ENCODE assay signal across 2 cellular contexts in the genomic region with DNA sequence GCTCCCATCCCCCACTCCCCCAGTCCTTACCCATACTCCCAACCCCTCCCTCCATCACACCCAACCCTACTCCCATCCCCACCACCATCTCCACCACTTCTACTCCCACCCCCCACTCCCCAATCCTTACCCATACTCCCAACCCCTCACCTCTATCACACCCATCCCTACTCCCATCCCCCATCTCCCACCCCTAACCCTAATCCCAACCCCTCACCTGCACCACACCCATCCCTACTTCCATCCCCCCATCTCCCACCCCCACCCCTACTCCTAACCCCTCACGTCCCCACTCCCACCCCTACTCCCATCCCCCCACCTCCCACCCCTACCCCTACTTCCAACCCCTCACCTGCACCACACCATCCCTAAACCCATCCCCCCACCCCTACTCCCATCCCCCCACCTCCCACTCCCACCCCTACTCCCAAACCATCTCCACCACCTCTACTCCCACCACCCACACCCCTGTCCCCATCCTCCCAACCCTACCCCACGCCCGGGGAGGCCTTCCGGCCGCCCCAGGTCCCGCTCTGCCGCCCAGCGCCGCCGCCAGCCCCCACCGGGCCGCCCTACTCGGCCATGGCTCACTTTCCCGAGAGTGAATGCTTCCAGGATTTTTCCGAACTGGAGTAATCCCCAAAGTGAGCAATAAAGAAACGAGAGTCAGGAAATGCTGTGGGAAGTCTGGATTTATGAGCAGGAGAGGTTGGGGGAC.
TF ChIP-seq lines count a peak whose summit lies in the region.

No MANE protein-coding gene starts in this region.

TF ChIP-seq in A549, 52 proteins besides CTCF, POLR2A, EP300 and RAD21 (continued from another document):
- TF ChIP-seq ZNF302 (CRISPR knock-in tag; IDR thresholded peaks at IDR 0.05): no peak
- TF ChIP-seq ZC3H11A (IDR thresholded peaks at IDR 0.05): no peak
- TF ChIP-seq, protein P1, sequence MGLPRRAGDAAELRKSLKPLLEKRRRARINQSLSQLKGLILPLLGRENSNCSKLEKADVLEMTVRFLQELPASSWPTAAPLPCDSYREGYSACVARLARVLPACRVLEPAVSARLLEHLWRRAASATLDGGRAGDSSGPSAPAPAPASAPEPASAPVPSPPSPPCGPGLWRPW (IDR thresholded peaks at IDR 0.05): no peak

TF ChIP-seq in WTC11, 78 proteins besides CTCF, POLR2A, EP300 and RAD21 (continued from another document):
- TF ChIP-seq FOXP1 (CRISPR knock-in tag; IDR thresholded peaks at IDR 0.05; ENCODE audit: borderline replicate concordance): no peak
- no peak for TF ChIP-seq ZNF219 (CRISPR knock-in tag; IDR thresholded peaks at IDR 0.05; ENCODE audit: borderline replicate concordance)
- TF ChIP-seq, protein P2, sequence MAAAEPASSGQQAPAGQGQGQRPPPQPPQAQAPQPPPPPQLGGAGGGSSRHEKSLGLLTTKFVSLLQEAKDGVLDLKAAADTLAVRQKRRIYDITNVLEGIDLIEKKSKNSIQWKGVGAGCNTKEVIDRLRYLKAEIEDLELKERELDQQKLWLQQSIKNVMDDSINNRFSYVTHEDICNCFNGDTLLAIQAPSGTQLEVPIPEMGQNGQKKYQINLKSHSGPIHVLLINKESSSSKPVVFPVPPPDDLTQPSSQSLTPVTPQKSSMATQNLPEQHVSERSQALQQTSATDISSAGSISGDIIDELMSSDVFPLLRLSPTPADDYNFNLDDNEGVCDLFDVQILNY (CRISPR knock-in tag; IDR thresholded peaks at IDR 0.05): no peak
- TF ChIP-seq, protein P3, sequence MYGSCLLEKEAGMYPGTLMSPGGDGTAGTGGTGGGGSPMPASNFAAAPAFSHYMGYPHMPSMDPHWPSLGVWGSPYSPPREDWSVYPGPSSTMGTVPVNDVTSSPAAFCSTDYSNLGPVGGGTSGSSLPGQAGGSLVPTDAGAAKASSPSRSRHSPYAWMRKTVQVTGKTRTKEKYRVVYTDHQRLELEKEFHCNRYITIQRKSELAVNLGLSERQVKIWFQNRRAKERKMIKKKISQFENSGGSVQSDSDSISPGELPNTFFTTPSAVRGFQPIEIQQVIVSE (CRISPR knock-in tag; IDR thresholded peaks at IDR 0.05; ENCODE audit: borderline replicate concordance): no peak
- TF ChIP-seq, protein P4, sequence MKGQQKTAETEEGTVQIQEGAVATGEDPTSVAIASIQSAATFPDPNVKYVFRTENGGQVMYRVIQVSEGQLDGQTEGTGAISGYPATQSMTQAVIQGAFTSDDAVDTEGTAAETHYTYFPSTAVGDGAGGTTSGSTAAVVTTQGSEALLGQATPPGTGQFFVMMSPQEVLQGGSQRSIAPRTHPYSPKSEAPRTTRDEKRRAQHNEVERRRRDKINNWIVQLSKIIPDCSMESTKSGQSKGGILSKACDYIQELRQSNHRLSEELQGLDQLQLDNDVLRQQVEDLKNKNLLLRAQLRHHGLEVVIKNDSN (CRISPR knock-in tag; IDR thresholded peaks at IDR 0.05): no peak
- TF ChIP-seq, protein P5, sequence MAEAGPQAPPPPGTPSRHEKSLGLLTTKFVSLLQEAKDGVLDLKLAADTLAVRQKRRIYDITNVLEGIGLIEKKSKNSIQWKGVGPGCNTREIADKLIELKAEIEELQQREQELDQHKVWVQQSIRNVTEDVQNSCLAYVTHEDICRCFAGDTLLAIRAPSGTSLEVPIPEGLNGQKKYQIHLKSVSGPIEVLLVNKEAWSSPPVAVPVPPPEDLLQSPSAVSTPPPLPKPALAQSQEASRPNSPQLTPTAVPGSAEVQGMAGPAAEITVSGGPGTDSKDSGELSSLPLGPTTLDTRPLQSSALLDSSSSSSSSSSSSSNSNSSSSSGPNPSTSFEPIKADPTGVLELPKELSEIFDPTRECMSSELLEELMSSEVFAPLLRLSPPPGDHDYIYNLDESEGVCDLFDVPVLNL (CRISPR knock-in tag; IDR thresholded peaks at IDR 0.05; ENCODE audit: borderline replicate concordance, low read depth): no peak
